19 cellular contexts compared by ENCODE assay signal in the genomic region with DNA sequence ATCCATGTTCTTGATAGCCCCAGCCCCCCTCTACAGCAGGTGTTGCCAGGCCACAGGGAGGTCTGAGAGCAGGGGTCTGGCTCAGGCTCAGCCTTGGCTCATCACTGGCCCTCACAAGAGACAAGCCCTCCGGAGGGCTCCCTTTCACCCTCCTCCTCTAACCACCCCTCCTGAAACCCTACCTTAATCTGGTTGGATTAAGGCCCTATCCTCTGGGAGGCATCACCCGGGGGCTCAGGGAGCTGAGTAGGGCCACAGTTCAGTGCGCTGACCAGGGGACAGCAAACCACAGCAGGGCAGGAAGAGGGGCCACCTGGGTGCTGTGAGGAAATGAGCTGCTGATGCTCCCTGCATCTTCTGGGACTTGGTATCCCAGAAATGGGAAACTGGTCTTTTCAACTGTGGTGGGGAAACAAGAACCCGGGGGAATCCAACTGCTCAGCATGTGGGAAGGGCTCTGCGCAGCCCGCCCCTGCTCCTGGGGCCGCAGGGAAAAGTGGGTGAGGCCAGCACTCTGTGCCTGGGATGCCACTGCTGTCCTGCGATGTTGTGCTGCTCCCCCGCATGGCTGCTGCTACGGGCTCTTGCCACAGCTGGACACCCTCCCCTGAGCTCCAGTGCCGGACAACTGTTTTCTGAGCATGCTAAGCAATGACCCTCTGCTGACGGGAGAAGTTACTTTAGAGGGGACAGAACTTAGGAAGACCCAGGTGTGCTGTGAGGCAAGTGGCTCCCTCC. TPM values are rescaled to one million over a fixed set of nuclear protein-coding genes. Genes with fewer than 3 reads are reported as not detected.
A peak's percentile ranks its signal among the peaks of the same experiment; 100 is the strongest.
DNase-seq lines count a peak whose midpoint lies in the region; ATAC-seq, FAIRE-seq and TF ChIP-seq lines count a peak whose summit lies in the region.
"Had no signal": no experiment of that assay in that cellular context is flagged by ENCODE, and none has a peak within 500 bp of the region (broad histone marks: within the 10 kb centered on the region; RNA-seq: fewer than 3 reads in every experiment).

No MANE protein-coding gene starts in this region.

- H3K9ac ChIP-seq in kidney (ENCODE audit: low read length in 2 of 2), result no peak overlapping the region

- peaks cover 3 to 4% of the 10 kb centered on the region in 2 donors for H3K36me3 ChIP-seq in kidney (ENCODE audit: control insufficient read depth in 1 of 2, insufficient read depth in 2 of 2, low read length in 2 of 2)

- no peak overlapping the region for H3K4me3 ChIP-seq in kidney (ENCODE audit: low read length in 2 of 2)
- H3K4me3 ChIP-seq: A549, esophagus squamous epithelium, heart left ventricle, mucosa of descending colon had no signal

- peaks cover 57% of the 10 kb centered on the region for H3K4me1 Mint-ChIP-seq in activated T-cell treated with anti-CD3 and anti-CD28 coated beads, Interleukin-2, amount 50 U/mL, for 24 hours (ENCODE audit: low read depth)
- H3K4me1 Mint-ChIP-seq in activated T-helper 17 cell treated with anti-CD3 and anti-CD28 coated beads, Interleukin-2, amount 50 U/mL, for 72 hours, result peaks cover 16% of the 10 kb centered on the region
- H3K4me1 Mint-ChIP-seq in stimulated activated naive CD8-positive, alpha-beta T cell treated with anti-CD3 and anti-CD28 coated beads, Interleukin-15, amount 100 ng/mL, for 72 hours, result peaks cover 67% of the 10 kb centered on the region

- no peaks in the 10 kb centered on the region for H3K27me3 Mint-ChIP-seq in activated T-cell treated with anti-CD3 and anti-CD28 coated beads, Interleukin-2, amount 50 U/mL, for 24 hours
- H3K27me3 Mint-ChIP-seq in activated T-helper 17 cell treated with anti-CD3 and anti-CD28 coated beads, Interleukin-2, amount 50 U/mL, for 72 hours, result no peaks in the 10 kb centered on the region
- H3K27me3 Mint-ChIP-seq in stimulated activated naive CD8-positive, alpha-beta T cell treated with anti-CD3 and anti-CD28 coated beads, Interleukin-15, amount 100 ng/mL, for 72 hours, result no peaks in the 10 kb centered on the region

- no peak for DNase-seq in activated T-cell treated with anti-CD3 and anti-CD28 coated beads, Interleukin-2, amount 50 U/mL, for 24 hours
- DNase-seq in activated T-cell treated with anti-CD3 and anti-CD28 coated beads, Interleukin-2, amount 50 U/mL, for 48 hours, result no peak
- DNase-seq in kidney (peak; percentile 63), GM19238 (ENCODE audit: insufficient read length, low spot score) (no peak), AG08396 (ENCODE audit: low spot score) (no peak)
- DNase-seq in stimulated activated naive CD8-positive, alpha-beta T cell treated with anti-CD3 and anti-CD28 coated beads, Interleukin-15, amount 100 ng/mL, for 72 hours, result no peak
- DNase-seq in effector CD4-positive, alpha-beta T cell, result no peak
- DNase-seq: amygdala; cortex of kidney; esophagus squamous epithelium; mucosa of descending colon; NCI-H1694 treated with DMSO at 0.1 percent for 48 hours; stimulated activated CD4-positive, alpha-beta T cell treated with anti-CD3 and anti-CD28 coated beads, Interleukin-12 subunit alpha, Interleukin-12 subunit beta, amount 100 ng/mL, for 4 hours; substantia nigra had no signal

- TF ChIP-seq CTCF in kidney (IDR thresholded peaks at IDR 0.05; ENCODE audit: borderline replicate concordance, extremely low read depth, insufficient read depth), result no peak

- H3K36me3 Mint-ChIP-seq in activated T-cell treated with anti-CD3 and anti-CD28 coated beads, Interleukin-2, amount 50 U/mL, for 24 hours (ENCODE audit: low read depth), result peaks cover 61% of the 10 kb centered on the region
- peaks cover 40% of the 10 kb centered on the region for H3K36me3 Mint-ChIP-seq in activated T-helper 17 cell treated with anti-CD3 and anti-CD28 coated beads, Interleukin-2, amount 50 U/mL, for 72 hours (ENCODE audit: low read depth)

- peak overlapping the region; percentile 60 for H3K27ac Mint-ChIP-seq in activated T-cell treated with anti-CD3 and anti-CD28 coated beads, Interleukin-2, amount 50 U/mL, for 24 hours
- peak overlapping the region; percentile 69 for H3K27ac Mint-ChIP-seq in activated T-helper 17 cell treated with anti-CD3 and anti-CD28 coated beads, Interleukin-2, amount 50 U/mL, for 72 hours
- H3K27ac Mint-ChIP-seq in stimulated activated naive CD8-positive, alpha-beta T cell treated with anti-CD3 and anti-CD28 coated beads, Interleukin-15, amount 100 ng/mL, for 72 hours, result peak overlapping the region; percentile 69 to 83

- no peak for ATAC-seq in activated T-helper 17 cell treated with anti-CD3 and anti-CD28 coated beads, Interleukin-2, amount 50 U/mL, for 72 hours (replicated peaks)
- ATAC-seq in stimulated activated naive CD8-positive, alpha-beta T cell treated with anti-CD3 and anti-CD28 coated beads, Interleukin-15, amount 100 ng/mL, for 72 hours, result peak; percentile 5
- ATAC-seq: A549, mucosa of descending colon had no signal

- FAIRE-seq in kidney (lab: Jason Lieb, UNC), result no peak
- FAIRE-seq: A549, keratinocyte had no signal

- intact Hi-C loops in kidney (cut with DNase I), result no loop called here

- no peak overlapping the region for H3K4me3 Mint-ChIP-seq in activated T-cell treated with anti-CD3 and anti-CD28 coated beads, Interleukin-2, amount 50 U/mL, for 24 hours
- no peak overlapping the region for H3K4me3 Mint-ChIP-seq in activated T-helper 17 cell treated with anti-CD3 and anti-CD28 coated beads, Interleukin-2, amount 50 U/mL, for 72 hours
- H3K4me3 Mint-ChIP-seq in stimulated activated naive CD8-positive, alpha-beta T cell treated with anti-CD3 and anti-CD28 coated beads, Interleukin-15, amount 100 ng/mL, for 72 hours, result peak overlapping the region in 1 of 2 donors; percentile 13

- no peaks in the 10 kb centered on the region for H3K9me3 ChIP-seq in kidney (ENCODE audit: control insufficient read depth in 1 of 2, low read length in 2 of 2)
- H3K9me3 ChIP-seq: A549, esophagus squamous epithelium, heart left ventricle, mucosa of descending colon had no signal

- peaks cover 0 to 2% of the 10 kb centered on the region in 2 donors for H3K4me1 ChIP-seq in kidney (ENCODE audit: control insufficient read depth in 1 of 2, insufficient read depth in 1 of 2, low read depth in 1 of 2, low read length in 2 of 2)
- H3K4me1 ChIP-seq: A549 had no signal

- H3K9me3 Mint-ChIP-seq in activated T-cell treated with anti-CD3 and anti-CD28 coated beads, Interleukin-2, amount 50 U/mL, for 24 hours, result no peaks in the 10 kb centered on the region
- no peaks in the 10 kb centered on the region for H3K9me3 Mint-ChIP-seq in activated T-helper 17 cell treated with anti-CD3 and anti-CD28 coated beads, Interleukin-2, amount 50 U/mL, for 72 hours
- H3K9me3 Mint-ChIP-seq in stimulated activated naive CD8-positive, alpha-beta T cell treated with anti-CD3 and anti-CD28 coated beads, Interleukin-15, amount 100 ng/mL, for 72 hours, result no peaks in the 10 kb centered on the region

- H3K27ac ChIP-seq in kidney (ENCODE audit: low read depth in 2 of 2, low read length in 2 of 2), result no peak overlapping the region
- H3K27ac ChIP-seq: A549, esophagus squamous epithelium had no signal

RNA-seq across cellular contexts. Expression of a gene that starts 17.5 kb away (rescaled TPM):
- total RNA-seq in activated T-helper 17 cell treated with anti-CD3 and anti-CD28 coated beads, Interleukin-2, amount 50 U/mL, for 72 hours, result 10 to 100 TPM; 25.9 to 47.8 TPM
- 6.9 TPM for total RNA-seq in kidney
- polyA plus RNA-seq in kidney (ENCODE audit: insufficient read depth, low read depth, low replicate concordance), result 6.1 TPM

RNA-seq across cellular contexts. Expression of a gene that starts 50.2 kb away (rescaled TPM):
- 1 to 10 TPM in 1 of 2 donors, not detected in 1; 1.5 TPM for total RNA-seq in activated T-helper 17 cell treated with anti-CD3 and anti-CD28 coated beads, Interleukin-2, amount 50 U/mL, for 72 hours
- 1.0 TPM for total RNA-seq in kidney
- 64.6 TPM for polyA plus RNA-seq in kidney (ENCODE audit: insufficient read depth, low read depth, low replicate concordance)
- total RNA-seq: MCF 10A had no signal
- polyA plus RNA-seq: keratinocyte had no signal
